In the genomic region with DNA sequence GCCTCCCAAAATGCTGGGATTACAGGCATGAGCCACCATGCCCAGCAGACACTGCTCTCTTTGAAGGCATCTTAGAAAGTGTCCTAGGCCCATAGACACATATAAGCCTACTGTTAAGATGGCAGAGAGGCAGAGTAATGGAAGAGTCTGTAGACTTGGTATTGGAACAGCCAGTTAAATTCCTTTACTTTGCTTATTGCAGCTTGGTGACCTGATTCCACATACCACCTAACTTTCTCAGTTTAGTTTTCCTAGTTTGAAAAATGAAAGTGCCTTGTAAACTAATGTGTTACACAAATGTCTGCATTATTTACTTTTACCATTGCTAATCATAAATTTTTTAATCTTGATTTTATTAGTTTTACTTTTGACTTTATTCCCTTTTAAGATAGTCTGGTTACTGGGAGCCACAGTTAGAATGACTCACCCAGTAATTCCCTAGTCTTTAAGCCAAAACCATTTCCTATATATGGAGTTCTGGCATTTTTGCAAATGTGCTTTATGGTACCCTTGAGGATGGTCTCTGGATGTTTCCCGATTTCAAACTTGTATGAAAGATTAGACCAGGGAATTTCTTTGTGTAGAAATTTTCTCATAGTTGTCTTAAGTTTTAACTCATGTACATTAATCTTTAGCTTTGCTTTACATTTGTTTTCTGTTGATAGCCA, we compare ENCODE assay signal across 12 cellular contexts.
DNase-seq lines count a peak whose midpoint lies in the region; ATAC-seq, FAIRE-seq and TF ChIP-seq lines count a peak whose summit lies in the region.
"Had no signal": no experiment of that assay in that cellular context is flagged by ENCODE, and none has a peak within 500 bp of the region (broad histone marks: within the 10 kb centered on the region; RNA-seq: fewer than 3 reads in every experiment).

No MANE protein-coding gene starts in this region.

- no peaks in the 10 kb centered on the region for H3K36me3 ChIP-seq in effector memory CD4-positive, alpha-beta T cell (ENCODE audit: control insufficient read depth, insufficient read depth, low read length)
- no peaks in the 10 kb centered on the region for H3K36me3 ChIP-seq in HAP-1 (replicated peaks)

- FAIRE-seq in RCC 7860 (lab: Jason Lieb, UNC), result peak; percentile 75

- no peak for TF ChIP-seq CTCF in GM12865 (IDR thresholded peaks at IDR 0.05; ENCODE audit: insufficient read depth, low read depth, low read length, missing control alignments)

- peaks cover 46 to 80% of the 10 kb centered on the region in 2 donors for H3K4me1 Mint-ChIP-seq in stimulated activated naive B cell treated with anti-CD40 and anti-IgM and Interleukin-4, amounts not matched to agents 10 μg/mL and 1 μg/mL and 100 μg/mL, for 72 hours

- H3K4me3 ChIP-seq in GM12865 (ENCODE audit: low read depth, low read length), result peak overlapping the region; percentile 47
- H3K4me3 ChIP-seq in effector memory CD4-positive, alpha-beta T cell (ENCODE audit: insufficient read depth, low read depth, low read length, poor library complexity, severe bottlenecking), result no peak overlapping the region
- no peak overlapping the region for H3K4me3 ChIP-seq in HAP-1

- no peak for ATAC-seq in stimulated activated naive B cell treated with anti-CD40 and anti-IgM and Interleukin-4, amounts not matched to agents 10 μg/mL and 1 μg/mL and 100 μg/mL, for 72 hours (replicated peaks)
- no peak for ATAC-seq in HG02970 (IDR thresholded peaks at IDR 0.05; ENCODE audit: low FRiP score, unreplicated experiment)
- ATAC-seq: left lobe of liver had no signal

- DNase-seq in GM12865 (ENCODE audit: low read depth) (no peak), RCC 7860 (ENCODE audit: low spot score) (peak; percentile 13), NCI-H1436 (lab: John Stamatoyannopoulos, UW) (no peak), HAP-1 (ENCODE audit: low spot score in 2 of 2) (no peak)
- no peak for DNase-seq in effector memory CD4-positive, alpha-beta T cell
- DNase-seq in stimulated activated naive B cell treated with anti-CD40 and anti-IgM and Interleukin-4, amounts not matched to agents 10 μg/mL and 1 μg/mL and 100 μg/mL, for 72 hours, result no peak
- DNase-seq: activated CD4-positive, alpha-beta T cell treated with anti-CD3 and anti-CD28 coated beads, Interleukin-2, amount 50 U/mL, for 4 hours; effector CD8-positive, alpha-beta T cell; NK-92 treated with Interleukin-12 subunit alpha and Interleukin-12 subunit beta, amount 100 ng/mL, for 24 hours; stimulated activated CD4-positive, alpha-beta T cell treated with anti-CD3 and anti-CD28 coated beads, Interleukin-15, amount 100 ng/mL, for 24 hours had no signal

- no peaks in the 10 kb centered on the region for H3K27me3 ChIP-seq in effector memory CD4-positive, alpha-beta T cell (replicated peaks; ENCODE audit: control insufficient read depth, insufficient read depth, low read length, poor library complexity, severe bottlenecking)
- no peaks in the 10 kb centered on the region for H3K27me3 ChIP-seq in HAP-1 (ENCODE audit: low read depth)

- H3K27ac Mint-ChIP-seq in stimulated activated naive B cell treated with anti-CD40 and anti-IgM and Interleukin-4, amounts not matched to agents 10 μg/mL and 1 μg/mL and 100 μg/mL, for 72 hours, result peak overlapping the region; percentile 99

- no peaks in the 10 kb centered on the region for H3K9me3 Mint-ChIP-seq in stimulated activated naive B cell treated with anti-CD40 and anti-IgM and Interleukin-4, amounts not matched to agents 10 μg/mL and 1 μg/mL and 100 μg/mL, for 72 hours

- H3K4me1 ChIP-seq in effector memory CD4-positive, alpha-beta T cell (ENCODE audit: control insufficient read depth, insufficient read depth, low read length, poor library complexity, severe bottlenecking), result peaks cover 55% of the 10 kb centered on the region
- no peaks in the 10 kb centered on the region for H3K4me1 ChIP-seq in HAP-1

- peak overlapping the region; percentile 97 for H3K27ac ChIP-seq in effector memory CD4-positive, alpha-beta T cell (ENCODE audit: insufficient read depth, low read length, poor library complexity, severe bottlenecking)

- in situ Hi-C loops in HAP-1 (cut with MboI; ENCODE audit: low sequenced_read_pairs), result no loop called here

- peak overlapping the region; percentile 41 to 80 for H3K4me3 Mint-ChIP-seq in stimulated activated naive B cell treated with anti-CD40 and anti-IgM and Interleukin-4, amounts not matched to agents 10 μg/mL and 1 μg/mL and 100 μg/mL, for 72 hours

- H3K36me3 Mint-ChIP-seq in stimulated activated naive B cell treated with anti-CD40 and anti-IgM and Interleukin-4, amounts not matched to agents 10 μg/mL and 1 μg/mL and 100 μg/mL, for 72 hours, result peaks cover 46 to 61% of the 10 kb centered on the region in 2 donors

- no peaks in the 10 kb centered on the region for H3K9me3 ChIP-seq in effector memory CD4-positive, alpha-beta T cell (ENCODE audit: control insufficient read depth, low read length)
- no peaks in the 10 kb centered on the region for H3K9me3 ChIP-seq in HAP-1

- H3K27me3 Mint-ChIP-seq in stimulated activated naive B cell treated with anti-CD40 and anti-IgM and Interleukin-4, amounts not matched to agents 10 μg/mL and 1 μg/mL and 100 μg/mL, for 72 hours, result no peaks in the 10 kb centered on the region
